In genomic region chr14:58272589-58273372, GRCh38 we compare ENCODE assay signal across 8 cellular contexts. TPM values are rescaled to one million over a fixed set of nuclear protein-coding genes. Genes with fewer than 3 reads are reported as not detected.
DNase-seq lines count a peak whose midpoint lies in the region; FAIRE-seq and TF ChIP-seq lines count a peak whose summit lies in the region.

No MANE protein-coding gene starts in this region.

- H3K9me3 ChIP-seq in H1 (ENCODE audit: insufficient read depth in 2 of 2, low read depth in 1 of 2, low read length in 1 of 2), result no peaks in the 10 kb centered on the region

- H3K79me2 ChIP-seq in H1 (ENCODE audit: control insufficient read depth in 1 of 2, insufficient read depth in 2 of 2, low read length in 2 of 2), result peaks cover 0 to 16% of the 10 kb centered on the region in 2 experiments; a peak in 2 of 4 replicates
- no peaks in the 10 kb centered on the region for H3K79me2 ChIP-seq in mesendoderm (ENCODE audit: control insufficient read depth, insufficient read depth, low read length)

- H3K4me3 ChIP-seq in H1 (ENCODE audit: extremely low read depth in 1 of 4, insufficient read depth in 2 of 4, low read depth in 3 of 4, low read length in 4 of 4), result no peak overlapping the region
- no peak overlapping the region for H3K4me3 ChIP-seq in mesendoderm (ENCODE audit: low read length)

- H3K36me3 ChIP-seq in H1 (ENCODE audit: control insufficient read depth in 2 of 4, insufficient read depth in 4 of 4, low read length in 3 of 4) (peaks cover 12 to 69% (median 37%) of the 10 kb centered on the region in 4 experiments), mesendoderm (ENCODE audit: control insufficient read depth, insufficient read depth, low read length) (no peaks in the 10 kb centered on the region)

- no peaks in the 10 kb centered on the region for H3K27me3 ChIP-seq in H1 (replicated peaks in 1 of 4; ENCODE audit: control insufficient read depth in 3 of 4, extremely low read depth in 1 of 4, insufficient read depth in 3 of 4, low read length in 3 of 4)
- no peaks in the 10 kb centered on the region for H3K27me3 ChIP-seq in mesendoderm (ENCODE audit: insufficient read depth, low read length, poor library complexity)

- DNase-seq in G401 (ENCODE audit: low spot score), result peak; percentile 47
- peak; percentile 47 for DNase-seq in M059J (ENCODE audit: low read depth)
- DNase-seq in H1 (ENCODE audit: low read depth in 1 of 2, low spot score in 2 of 2), result no peak
- peak; percentile 37 for DNase-seq in mesendoderm
- no peak for DNase-seq in GM19240 (ENCODE audit: insufficient read length, low spot score)
- DNase-seq in GM03348 (ENCODE audit: low spot score), result no peak
- no peak for DNase-seq in GDM1 (lab: John Stamatoyannopoulos, UW)
- DNase-seq in immature natural killer cell, result no peak

- no peaks in the 10 kb centered on the region for H3K23me2 ChIP-seq in H1 (ENCODE audit: low read depth, low read length)

- H2BK5ac ChIP-seq in H1 (ENCODE audit: low read depth, low read length) (no peak overlapping the region), mesendoderm (ENCODE audit: low read length) (no peak overlapping the region)

- H4K20me1 ChIP-seq in H1 (replicated peaks in 1 of 2; ENCODE audit: control insufficient read depth in 1 of 2, insufficient read depth in 2 of 2, low read length in 2 of 2), result peaks cover 0 to 2% of the 10 kb centered on the region in 2 experiments

- TF ChIP-seq RAD21 in H1 (IDR thresholded peaks at IDR 0.05 in 1 of 2, conservative IDR thresholded peaks at IDR 0.05 in 1 of 2; ENCODE audit: low read depth in 2 of 2, low read length in 2 of 2), result no peak

- no peaks in the 10 kb centered on the region for H3K4me1 ChIP-seq in H1 (replicated peaks in 1 of 4; ENCODE audit: control insufficient read depth in 3 of 4, insufficient read depth in 4 of 4, low read length in 3 of 4)
- H3K4me1 ChIP-seq in mesendoderm (ENCODE audit: control insufficient read depth, low read depth, low read length), result no peaks in the 10 kb centered on the region

- no peak overlapping the region for H3K27ac Mint-ChIP-seq in immature natural killer cell

- H3K4me2 ChIP-seq in H1 (ENCODE audit: insufficient read depth in 1 of 2, low read depth in 2 of 2, low read length in 2 of 2) (no peak overlapping the region), mesendoderm (ENCODE audit: low read length) (no peak overlapping the region)

- no peak overlapping the region for H2BK20ac ChIP-seq in H1 (ENCODE audit: low read length)

- CTCF ChIA-PET in H1 (lab: Charles Lee; ENCODE audit: partially characterized antibody), result interaction anchor here (0.7 to 1.5 kb wide), 4 partner anchors 9 to 161 kb away, joined by 3 to 6 read pairs (median 3); no protein-coding TSS in a partner anchor

- peak in 1 of 3 experiments; percentile 37; a peak in 1 of 4 replicates for TF ChIP-seq CTCF in H1 (IDR thresholded peaks at IDR 0.05; ENCODE audit: control extremely low read depth in 1 of 3, insufficient read depth in 1 of 3, low read depth in 1 of 3, low read length in 3 of 3)

- H4K5ac ChIP-seq in H1 (ENCODE audit: insufficient read length, low read depth, low read length) (no peak overlapping the region), mesendoderm (ENCODE audit: low read length) (no peak overlapping the region)

- H3K4me1 Mint-ChIP-seq in immature natural killer cell, result peaks cover 30 to 42% of the 10 kb centered on the region in 2 donors

- H3K27me3 Mint-ChIP-seq in immature natural killer cell (ENCODE audit: low read depth in 3 of 3), result peaks cover 0 to 3% (median 0%) of the 10 kb centered on the region in 3 donors

- H3K14ac ChIP-seq in H1 (ENCODE audit: insufficient read length), result no peak overlapping the region

- H2BK15ac ChIP-seq in H1 (ENCODE audit: low read length), result no peak overlapping the region
- no peak overlapping the region for H2BK15ac ChIP-seq in mesendoderm (replicated peaks; ENCODE audit: low read depth)

- H3K36me3 Mint-ChIP-seq in immature natural killer cell, result peaks cover 0 to 30% (median 7%) of the 10 kb centered on the region in 3 donors

- in situ Hi-C loops in G401 (cut with HindIII; ENCODE audit: low sequenced_read_pairs), result no loop called here

- no peak overlapping the region for H3K27ac ChIP-seq in H1 (ENCODE audit: low read depth, low read length)
- no peak overlapping the region for H3K27ac ChIP-seq in mesendoderm (ENCODE audit: low read depth, low read length)

- no peaks in the 10 kb centered on the region for H3K9me3 Mint-ChIP-seq in immature natural killer cell

- POLR2A ChIA-PET in H1 (lab: Charles Lee; ENCODE audit: partially characterized antibody), result interaction anchor here (1.3 to 4.3 kb wide), 4 partner anchors 9 to 27 kb away, joined by 4 to 23 read pairs (median 5); partner anchors contain the start of gene ARID4A

- H4K91ac ChIP-seq in H1 (replicated peaks; ENCODE audit: insufficient read length, low read length), result no peak overlapping the region

- H3K79me1 ChIP-seq in H1 (ENCODE audit: low read depth, low read length) (no peaks in the 10 kb centered on the region), mesendoderm (ENCODE audit: low read length) (no peaks in the 10 kb centered on the region)

- H3K4ac ChIP-seq in H1 (replicated peaks; ENCODE audit: insufficient read length, low read depth, low read length), result no peak overlapping the region
- no peak overlapping the region for H3K4ac ChIP-seq in mesendoderm (ENCODE audit: low read depth, low read length)

- no peak for TF ChIP-seq EP300 in H1 (IDR thresholded peaks at IDR 0.05; ENCODE audit: borderline replicate concordance in 1 of 2, low read depth in 2 of 2, low read length in 2 of 2)

- H3K9ac ChIP-seq in H1 (replicated peaks in 1 of 4; ENCODE audit: extremely low read depth in 1 of 4, low read depth in 3 of 4, low read length in 3 of 4) (no peak overlapping the region), mesendoderm (ENCODE audit: low read length) (no peak overlapping the region)

- H3K56ac ChIP-seq in H1 (replicated peaks; ENCODE audit: insufficient read length, low read depth, low read length), result no peak overlapping the region
- no peak overlapping the region for H3K56ac ChIP-seq in mesendoderm (ENCODE audit: low read length)

- 96% methylated on average over 4 of the region's 4 CpGs; no CpG with 5 or more reads in 1 of the 2 experiments for WGBS in H1 (ENCODE audit: extremely low coverage in 1 of 2, insufficient coverage in 1 of 2, insufficient read length in 1 of 2, insufficient replicate concordance in 2 of 2, low coverage in 1 of 2, low lambda C conversion rate in 2 of 2, missing lambda C conversion rate in 1 of 2), 2 experiments
- WGBS in mesendoderm (ENCODE audit: extremely low coverage, insufficient coverage, low lambda C conversion rate), result no CpG with 5 or more reads among the region's 4 CpGs

- H2BK12ac ChIP-seq in H1 (ENCODE audit: low read depth, low read length), result no peak overlapping the region

- no peak for TF ChIP-seq POLR2A in H1 (IDR thresholded peaks at IDR 0.05; ENCODE audit: control extremely low read depth in 1 of 2, low read depth in 2 of 2, low read length in 2 of 2)

- H3K4me3 Mint-ChIP-seq in immature natural killer cell, result no peak overlapping the region

- FAIRE-seq in H1 (lab: Jason Lieb, UNC), result peak; percentile 39

- no peak overlapping the region for H4K8ac ChIP-seq in H1 (ENCODE audit: extremely low read depth, insufficient read depth, low read length)
- H4K8ac ChIP-seq in mesendoderm (ENCODE audit: low read depth, low read length), result no peak overlapping the region

- H3K23ac ChIP-seq in H1 (ENCODE audit: insufficient read length), result no peak overlapping the region
- no peak overlapping the region for H3K23ac ChIP-seq in mesendoderm (ENCODE audit: low read length)

- H2BK120ac ChIP-seq in H1 (replicated peaks; ENCODE audit: low read depth, low read length) (no peak overlapping the region), mesendoderm (ENCODE audit: low read depth, low read length) (no peak overlapping the region)

- H3K18ac ChIP-seq in H1 (ENCODE audit: extremely low read depth, low read length) (no peak overlapping the region), mesendoderm (ENCODE audit: low read length) (no peak overlapping the region)

- H2AK5ac ChIP-seq in H1 (ENCODE audit: low read depth, low read length) (no peak overlapping the region), mesendoderm (ENCODE audit: low read length) (no peak overlapping the region)

- no peak overlapping the region for H2AFZ ChIP-seq in H1 (ENCODE audit: low read length)

TF ChIP-seq in H1, 55 proteins besides CTCF, POLR2A, EP300 and RAD21 (continues in another document):
- TF ChIP-seq POLR2AphosphoS5 (IDR thresholded peaks at IDR 0.05; ENCODE audit: low read depth, low read length), result peak; percentile 51
- no peak for TF ChIP-seq SIX5 (IDR thresholded peaks at IDR 0.05; ENCODE audit: low read depth, low read length)
- TF ChIP-seq SAP30 (IDR thresholded peaks at IDR 0.05; ENCODE audit: insufficient read depth, insufficient replicate concordance, low read length), result no peak

RNA-seq across cellular contexts. Expression of gene ARID4A, which starts 25.6 kb away (rescaled TPM):
- 6.9 and 8.5 TPM in 2 replicates for total RNA-seq in G401 (2014; rRNA removed; shearing (Covaris generic))
- total RNA-seq in M059J (2014; rRNA removed; shearing (Covaris generic)), result 3.9 and 6.5 TPM in 2 replicates
- total RNA-seq in H1 (2021; fragmentation: NEBNext Ultra II Directional; extraction: Animal tissue kit (Norgen Biotek cat#: 25700)), result 12.6 and 14.6 TPM in 2 replicates
- polyA plus RNA-seq in H1 (2011; rRNA removed), result 1.9 and 2.1 TPM in 2 replicates
- 3.2 TPM for polyA plus RNA-seq in H1 (2011; cell fraction: cytosol; rRNA removed)
- polyA plus RNA-seq in H1 (2011; cell fraction: nucleus; rRNA removed), result 10.2 TPM
- 4.5 to 13.8 TPM (median 7.1 TPM) in 4 replicates for polyA plus RNA-seq in H1 (2012, experiment 1 of 2)
- polyA plus RNA-seq in H1 (2012, experiment 2 of 2), result 1.8 TPM
- 16.6 TPM for polyA plus RNA-seq in H1 (2013, experiment 1 of 2)
- polyA plus RNA-seq in H1 (2013, experiment 2 of 2), result 15.9 TPM
- 4.3 and 6.2 TPM in 2 replicates for polyA minus RNA-seq in H1 (2011; rRNA and poly(A)+ RNA removed)
- 2.9 TPM for polyA minus RNA-seq in H1 (2011; cell fraction: cytosol; rRNA and poly(A)+ RNA removed)
- polyA minus RNA-seq in H1 (2011; cell fraction: nucleus; rRNA and poly(A)+ RNA removed), result 24.6 TPM
- 8.2 TPM for polyA plus RNA-seq in mesendoderm (2013, experiment 1 of 2)
- 7.5 TPM for polyA plus RNA-seq in mesendoderm (2013, experiment 2 of 2)
- 10 to 100 TPM in 2 of 3 donors, 1 to 10 TPM in 1; 2.6 to 29.9 (median 13.3) TPM for polyA plus RNA-seq in immature natural killer cell

RNA-seq across cellular contexts. Expression of gene PSMA3, which starts 28.1 kb away (rescaled TPM):
- 208 and 305 TPM in 2 replicates for total RNA-seq in G401 (2014; rRNA removed; shearing (Covaris generic))
- total RNA-seq in M059J (2014; rRNA removed; shearing (Covaris generic)), result 153 and 232 TPM in 2 replicates
- total RNA-seq in H1 (2021; fragmentation: NEBNext Ultra II Directional; extraction: Animal tissue kit (Norgen Biotek cat#: 25700)), result 283 and 285 TPM in 2 replicates
- 244 and 507 TPM in 2 replicates for polyA plus RNA-seq in H1 (2011; rRNA removed)
- 374 TPM for polyA plus RNA-seq in H1 (2011; cell fraction: cytosol; rRNA removed)
- polyA plus RNA-seq in H1 (2011; cell fraction: nucleus; rRNA removed), result 105 TPM
- polyA plus RNA-seq in H1 (2012, experiment 1 of 2), result 205 to 250 TPM (median 218 TPM) in 4 replicates
- polyA plus RNA-seq in H1 (2012, experiment 2 of 2), result 137 TPM
- polyA plus RNA-seq in H1 (2013, experiment 1 of 2), result 460 TPM
- polyA plus RNA-seq in H1 (2013, experiment 2 of 2), result 474 TPM
- 260 and 381 TPM in 2 replicates for polyA minus RNA-seq in H1 (2011; rRNA and poly(A)+ RNA removed)
- 64.0 TPM for polyA minus RNA-seq in H1 (2011; cell fraction: cytosol; rRNA and poly(A)+ RNA removed)
- polyA minus RNA-seq in H1 (2011; cell fraction: nucleus; rRNA and poly(A)+ RNA removed), result 106 TPM
- 640 TPM for polyA plus RNA-seq in mesendoderm (2013, experiment 1 of 2)
- 634 TPM for polyA plus RNA-seq in mesendoderm (2013, experiment 2 of 2)
- 100 to 1,000 TPM; 133 to 258 (median 167) TPM for polyA plus RNA-seq in immature natural killer cell

Comparison
In these comparisons a context has a peak if more than half of its experiments do, and no peak if none do; other contexts are left out.
1. DNase-seq: peak in G401 (single experiment), M059J (single experiment) and mesendoderm (single experiment); none in H1 (0 of 2), GM19240 (single experiment), GM03348 (single experiment), GDM1 (single experiment) and immature natural killer cell (0 of 3).